ENCODE assay signal across 8 cellular contexts in the genomic region with DNA sequence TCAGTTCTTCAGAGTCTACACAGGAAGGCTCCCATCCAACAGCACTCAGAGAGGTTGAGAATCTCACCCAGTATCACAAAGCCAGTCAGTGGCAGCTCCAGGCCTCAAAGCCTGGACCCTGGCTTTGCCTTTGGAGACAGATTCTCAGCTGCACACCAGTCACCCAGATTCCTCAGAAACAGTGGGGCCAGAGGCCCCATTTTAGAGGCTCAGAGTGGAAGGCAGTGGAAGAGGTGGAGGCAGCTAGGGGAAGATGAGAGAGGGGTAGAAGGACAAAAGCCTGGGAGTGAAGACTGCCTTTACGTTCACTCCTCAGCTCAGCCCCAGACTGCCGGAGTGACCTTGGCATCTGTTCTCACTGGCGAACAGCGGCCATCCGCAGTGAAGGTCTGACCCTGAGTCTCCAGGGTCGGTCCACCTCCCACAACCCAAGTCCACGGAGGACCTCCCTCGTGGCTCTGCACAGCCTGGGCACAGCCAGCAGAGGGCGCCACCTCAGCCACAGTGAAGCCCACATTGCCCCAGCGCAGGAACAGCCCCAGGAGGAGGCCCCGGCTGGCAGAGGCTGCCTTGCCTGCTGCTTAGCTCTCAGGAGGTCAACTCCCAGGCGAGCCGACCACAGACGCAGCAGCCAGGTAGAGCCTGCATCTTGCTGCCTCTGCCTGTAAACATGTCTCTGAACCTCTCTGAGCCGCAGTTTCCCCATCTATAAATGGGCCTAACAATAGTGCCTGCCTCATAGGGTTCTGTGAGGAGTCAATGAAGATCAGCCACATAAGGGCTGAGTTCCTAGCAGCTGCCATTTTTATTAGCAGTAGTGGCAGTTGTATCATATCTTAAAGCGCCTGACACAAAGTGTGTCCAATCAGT. TPM values are rescaled to one million over a fixed set of nuclear protein-coding genes. Genes with fewer than 3 reads are reported as not detected.
A peak's percentile ranks its signal among the peaks of the same experiment; 100 is the strongest.
DNase-seq lines count a peak whose midpoint lies in the region; ATAC-seq and TF ChIP-seq lines count a peak whose summit lies in the region.

No MANE protein-coding gene starts in this region.

- in situ Hi-C loops in gastrocnemius medialis (cut with MboI; ENCODE audit: low sequenced_read_pairs in 4 of 4): no loop called here

- DNase-seq in CD4-positive, CD25-positive, alpha-beta regulatory T cell: peak; percentile 27 to 64 (median 37)
- DNase-seq in HCEC 1CT (peak; percentile 30), Peyer's patch (peak; percentile 33 to 82 (median 80)), left ventricle myocardium inferior (peak; percentile 53), gastrocnemius medialis (peak in 1 of 2 donors; percentile 45)
- DNase-seq in activated naive CD4-positive, alpha-beta T cell treated with anti-CD3 and anti-CD28 coated beads, Interleukin-2, amount 50 U/mL, for 72 hours (ENCODE audit: low spot score in 2 of 2): peak; percentile 60 to 83

- H3K27ac Mint-ChIP-seq in CD4-positive, CD25-positive, alpha-beta regulatory T cell: peak overlapping the region in 1 of 3 donors; percentile 62
- H3K27ac Mint-ChIP-seq in activated naive CD4-positive, alpha-beta T cell treated with anti-CD3 and anti-CD28 coated beads, Interleukin-2, amount 50 U/mL, for 72 hours: no peak overlapping the region

- peaks cover 52% of the 10 kb centered on the region for H3K27me3 Mint-ChIP-seq in CD4-positive, CD25-positive, alpha-beta regulatory T cell

- H3K9me3 Mint-ChIP-seq in CD4-positive, CD25-positive, alpha-beta regulatory T cell: no peaks in the 10 kb centered on the region
- no peaks in the 10 kb centered on the region for H3K9me3 Mint-ChIP-seq in activated naive CD4-positive, alpha-beta T cell treated with anti-CD3 and anti-CD28 coated beads, Interleukin-2, amount 50 U/mL, for 72 hours

- no peak overlapping the region for H3K4me3 ChIP-seq in CD4-positive, CD25-positive, alpha-beta regulatory T cell (ENCODE audit: low read depth, low read length)
- no peak overlapping the region for H3K4me3 ChIP-seq in Peyer's patch
- no peak overlapping the region for H3K4me3 ChIP-seq in left ventricle myocardium inferior
- no peak overlapping the region for H3K4me3 ChIP-seq in gastrocnemius medialis

- peaks cover 14% of the 10 kb centered on the region for H3K27me3 ChIP-seq in CD4-positive, CD25-positive, alpha-beta regulatory T cell (ENCODE audit: control insufficient read depth, insufficient read depth, low read length)
- H3K27me3 ChIP-seq in Peyer's patch (peaks cover 0 to 5% of the 10 kb centered on the region in 2 donors), left ventricle myocardium inferior (ENCODE audit: low read depth) (peaks cover 6% of the 10 kb centered on the region), gastrocnemius medialis (no peaks in the 10 kb centered on the region)

- peaks cover 6% of the 10 kb centered on the region for H3K4me1 ChIP-seq in CD4-positive, CD25-positive, alpha-beta regulatory T cell (ENCODE audit: control insufficient read depth, insufficient read depth, low read length, poor library complexity, severe bottlenecking)
- H3K4me1 ChIP-seq in Peyer's patch: peaks cover 0 to 12% (median 3%) of the 10 kb centered on the region in 4 donors
- peaks cover 54% of the 10 kb centered on the region for H3K4me1 ChIP-seq in left ventricle myocardium inferior
- peaks cover 9 to 17% of the 10 kb centered on the region in 2 donors for H3K4me1 ChIP-seq in gastrocnemius medialis

- peaks cover 0 to 19% (median under 1%) of the 10 kb centered on the region in 4 donors for H3K4me1 Mint-ChIP-seq in CD4-positive, CD25-positive, alpha-beta regulatory T cell

- intact Hi-C loops in left ventricle myocardium inferior (cut with micrococcal nuclease) (no loop called here), gastrocnemius medialis (cut with DNase I; ENCODE audit: low total_unique reads) (loop anchor here (1.0 kb wide), 1 partner anchor 210 kb away; no protein-coding TSS in a partner anchor)

- peak; percentile 39 to 89 (median 82) for TF ChIP-seq CTCF in Peyer's patch (IDR thresholded peaks at IDR 0.05)
- TF ChIP-seq CTCF in left ventricle myocardium inferior (IDR thresholded peaks at IDR 0.05; ENCODE audit: borderline replicate concordance): peak; percentile 87
- TF ChIP-seq CTCF in gastrocnemius medialis (IDR thresholded peaks at IDR 0.05 in 4 of 5, conservative IDR thresholded peaks at IDR 0.05 in 1 of 5): peak; percentile 53 to 86 (median 81)

- no peaks in the 10 kb centered on the region for H3K36me3 Mint-ChIP-seq in CD4-positive, CD25-positive, alpha-beta regulatory T cell
- H3K36me3 Mint-ChIP-seq in activated naive CD4-positive, alpha-beta T cell treated with anti-CD3 and anti-CD28 coated beads, Interleukin-2, amount 50 U/mL, for 72 hours: no peaks in the 10 kb centered on the region

- H3K36me3 ChIP-seq in CD4-positive, CD25-positive, alpha-beta regulatory T cell (ENCODE audit: control insufficient read depth, insufficient read depth, low read length): no peaks in the 10 kb centered on the region
- no peaks in the 10 kb centered on the region for H3K36me3 ChIP-seq in Peyer's patch
- no peaks in the 10 kb centered on the region for H3K36me3 ChIP-seq in left ventricle myocardium inferior
- no peaks in the 10 kb centered on the region for H3K36me3 ChIP-seq in gastrocnemius medialis

- no peaks in the 10 kb centered on the region for H3K9me3 ChIP-seq in CD4-positive, CD25-positive, alpha-beta regulatory T cell (ENCODE audit: control insufficient read depth in 2 of 2, low read length in 2 of 2)
- H3K9me3 ChIP-seq in Peyer's patch (no peaks in the 10 kb centered on the region), left ventricle myocardium inferior (replicated peaks) (no peaks in the 10 kb centered on the region), gastrocnemius medialis (no peaks in the 10 kb centered on the region)

- ATAC-seq in CD4-positive, CD25-positive, alpha-beta regulatory T cell (ENCODE audit: low read depth in 2 of 2): peak; percentile 38 to 72
- ATAC-seq in activated naive CD4-positive, alpha-beta T cell treated with anti-CD3 and anti-CD28 coated beads, Interleukin-2, amount 50 U/mL, for 72 hours: peak; percentile 79 to 90
- ATAC-seq in gastrocnemius medialis (peak in 1 of 2 donors; percentile 63), HG02973 (IDR thresholded peaks at IDR 0.05; ENCODE audit: unreplicated experiment) (no peak), HG03565 (IDR thresholded peaks at IDR 0.05; ENCODE audit: unreplicated experiment) (no peak)

- TF ChIP-seq POLR2A in Peyer's patch (IDR thresholded peaks at IDR 0.05) (no peak), gastrocnemius medialis (IDR thresholded peaks at IDR 0.05) (no peak)

- no peak overlapping the region for H3K27ac ChIP-seq in CD4-positive, CD25-positive, alpha-beta regulatory T cell (ENCODE audit: insufficient read depth, low read length, poor library complexity, severe bottlenecking)
- H3K27ac ChIP-seq in Peyer's patch (no peak overlapping the region), left ventricle myocardium inferior (replicated peaks) (no peak overlapping the region), gastrocnemius medialis (no peak overlapping the region)

- no peak overlapping the region for H3K4me3 Mint-ChIP-seq in CD4-positive, CD25-positive, alpha-beta regulatory T cell

RNA-seq across cellular contexts. Expression of a gene that starts 5.9 kb away (rescaled TPM):
- total RNA-seq in CD4-positive, CD25-positive, alpha-beta regulatory T cell: not detected
- not detected for polyA plus RNA-seq in CD4-positive, CD25-positive, alpha-beta regulatory T cell
- 1 to 10 TPM in 1 of 4 donors, not detected in 3; 1.8 TPM for total RNA-seq in Peyer's patch
- not detected for total RNA-seq in activated naive CD4-positive, alpha-beta T cell treated with anti-CD3 and anti-CD28 coated beads, Interleukin-2, amount 50 U/mL, for 72 hours
- total RNA-seq in left ventricle myocardium inferior: 105 TPM
- total RNA-seq in gastrocnemius medialis: 100 to 1,000 TPM in 3 of 4 donors, 10 to 100 TPM in 1; 39.6 to 274 (median 114) TPM

RNA-seq across cellular contexts. Expression of a gene that starts 9.7 kb away (rescaled TPM):
- not detected for total RNA-seq in CD4-positive, CD25-positive, alpha-beta regulatory T cell
- not detected for polyA plus RNA-seq in CD4-positive, CD25-positive, alpha-beta regulatory T cell
- total RNA-seq in Peyer's patch (under 1 TPM in 1 of 4 donors, not detected in 3; 0.53 TPM), left ventricle myocardium inferior (not detected), gastrocnemius medialis (not detected)
- under 1 TPM; 0.35 to 0.87 TPM for total RNA-seq in activated naive CD4-positive, alpha-beta T cell treated with anti-CD3 and anti-CD28 coated beads, Interleukin-2, amount 50 U/mL, for 72 hours

RNA-seq across cellular contexts. Expression of a gene that starts 24.6 kb away (rescaled TPM):
- not detected for total RNA-seq in CD4-positive, CD25-positive, alpha-beta regulatory T cell
- polyA plus RNA-seq in CD4-positive, CD25-positive, alpha-beta regulatory T cell: not detected
- 100 to 1,000 TPM; 228 to 892 (median 538) TPM for total RNA-seq in Peyer's patch
- 1 to 10 TPM in 1 of 2 donors, not detected in 1; 1.6 TPM for total RNA-seq in activated naive CD4-positive, alpha-beta T cell treated with anti-CD3 and anti-CD28 coated beads, Interleukin-2, amount 50 U/mL, for 72 hours
- 14.2 TPM for total RNA-seq in left ventricle myocardium inferior
- total RNA-seq in gastrocnemius medialis: 1 to 10 TPM; 4.0 to 7.0 (median 4.8) TPM

RNA-seq across cellular contexts. Expression of a gene that starts 59.1 kb away (rescaled TPM):
- 55.1 TPM for total RNA-seq in CD4-positive, CD25-positive, alpha-beta regulatory T cell
- polyA plus RNA-seq in CD4-positive, CD25-positive, alpha-beta regulatory T cell: 10 to 100 TPM; 11.5 to 12.3 (median 12.3) TPM
- total RNA-seq in Peyer's patch (100 to 1,000 TPM in 1 of 4 donors, 10 to 100 TPM in 3; 44.3 to 178 (median 58.1) TPM), left ventricle myocardium inferior (11.1 TPM), gastrocnemius medialis (10 to 100 TPM in 2 of 4 donors, 1 to 10 TPM in 2; 4.9 to 11.5 (median 9.9) TPM)
- 10 to 100 TPM; 41.5 to 73.0 TPM for total RNA-seq in activated naive CD4-positive, alpha-beta T cell treated with anti-CD3 and anti-CD28 coated beads, Interleukin-2, amount 50 U/mL, for 72 hours

RNA-seq across cellular contexts. Expression of a gene that starts 59.4 kb away (rescaled TPM):
- total RNA-seq in CD4-positive, CD25-positive, alpha-beta regulatory T cell: 111 TPM
- 10 to 100 TPM; 47.3 to 68.9 (median 55.8) TPM for polyA plus RNA-seq in CD4-positive, CD25-positive, alpha-beta regulatory T cell
- total RNA-seq in Peyer's patch (10 to 100 TPM; 29.6 to 93.3 (median 50.4) TPM), left ventricle myocardium inferior (35.5 TPM), gastrocnemius medialis (10 to 100 TPM; 37.8 to 59.4 (median 55.9) TPM)
- total RNA-seq in activated naive CD4-positive, alpha-beta T cell treated with anti-CD3 and anti-CD28 coated beads, Interleukin-2, amount 50 U/mL, for 72 hours: 100 to 1,000 TPM; 217 to 236 TPM

Comparison
In these comparisons a context has a peak if more than half of its experiments do, and no peak if none do; other contexts are left out.
1. ATAC-seq: peak in CD4-positive, CD25-positive, alpha-beta regulatory T cell (2 of 2) and activated naive CD4-positive, alpha-beta T cell treated with anti-CD3 and anti-CD28 coated beads, Interleukin-2, amount 50 U/mL, for 72 hours (2 of 2); none in HG02973 (single experiment) and HG03565 (single experiment).
2. RNA of a gene that starts 5.9 kb away (total RNA-seq): 39.6 to 274 TPM in gastrocnemius medialis and 105 TPM in left ventricle myocardium inferior (single experiment); 1.8 TPM in Peyer's patch, not detected in activated naive CD4-positive, alpha-beta T cell treated with anti-CD3 and anti-CD28 coated beads, Interleukin-2, amount 50 U/mL, for 72 hours and not detected in CD4-positive, CD25-positive, alpha-beta regulatory T cell (single experiment); every median in the first group is over 10 times any median in the second.
3. RNA of a gene that starts 24.6 kb away (total RNA-seq): 228 to 892 TPM in Peyer's patch; 14.2 TPM in left ventricle myocardium inferior (single experiment), 4.0 to 7.0 TPM in gastrocnemius medialis, 1.6 TPM in activated naive CD4-positive, alpha-beta T cell treated with anti-CD3 and anti-CD28 coated beads, Interleukin-2, amount 50 U/mL, for 72 hours and not detected in CD4-positive, CD25-positive, alpha-beta regulatory T cell (single experiment); every median in the first group is over 10 times any median in the second.
4. Peak in every context shown above with its lines, with median percentiles within 50 percentile points of each other: CTCF ChIP-seq.